18 cellular contexts compared by ENCODE assay signal in genomic region chr19:2145831-2146241, GRCh38. TPM values are rescaled to one million over a fixed set of nuclear protein-coding genes. Genes with fewer than 3 reads are reported as not detected.
DNase-seq lines count a peak whose midpoint lies in the region; ATAC-seq and TF ChIP-seq lines count a peak whose summit lies in the region.
"Had no signal": no experiment of that assay in that cellular context is flagged by ENCODE, and none has a peak within 500 bp of the region (broad histone marks: within the 10 kb centered on the region; RNA-seq: fewer than 3 reads in every experiment).

No MANE protein-coding gene starts in this region.

- peaks cover 59% of the 10 kb centered on the region for H3K4me1 Mint-ChIP-seq in stimulated activated naive CD8-positive, alpha-beta T cell treated with anti-CD3 and anti-CD28 coated beads, Interleukin-15, Interleukin-2, amounts not matched to agents 100 ng/mL and 50 ng/mL, for 24 hours (ENCODE audit: low read depth)
- H3K4me1 Mint-ChIP-seq in activated CD8-positive, alpha-beta T cell treated with anti-CD3 and anti-CD28 coated beads for 36 hours (ENCODE audit: low read depth), result peaks cover 43% of the 10 kb centered on the region
- peaks cover 17% of the 10 kb centered on the region for H3K4me1 Mint-ChIP-seq in type B pancreatic cell (ENCODE audit: unreplicated experiment)

- DNase-seq in stimulated activated naive CD8-positive, alpha-beta T cell treated with anti-CD3 and anti-CD28 coated beads, Interleukin-15, Interleukin-2, amounts not matched to agents 100 U/mL and 50 U/mL, for 24 hours, result no peak
- peak; percentile 61 for DNase-seq in activated CD8-positive, alpha-beta T cell treated with anti-CD3 and anti-CD28 coated beads for 36 hours
- DNase-seq in left lobe of liver (ENCODE audit: low spot score), result no peak
- DNase-seq in type B pancreatic cell (ENCODE audit: extremely low spot score, unreplicated experiment), result no peak
- DNase-seq in NCI-H82 treated with DMSO at 0.1 percent for 48 hours (lab: John Stamatoyannopoulos, UW; ENCODE audit: unreplicated experiment), result no peak
- DNase-seq in SHP77 treated with DMSO at 0.1 percent for 48 hours (lab: John Stamatoyannopoulos, UW), result no peak
- DNase-seq: activated naive CD4-positive, alpha-beta T cell treated with anti-CD3 and anti-CD28 coated beads, Interleukin-2, amount 10 ng/mL, durations not matched to agents 7 days and 5 days; DMS 273 treated with DMSO at 0.1 percent for 48 hours; mammary epithelial cell; NCI-H1092; NCI-H2171 treated with DMSO at 0.1 percent for 48 hours; NK-92 treated with Interleukin-12 subunit alpha and Interleukin-12 subunit beta, amount 100 ng/mL, for 24 hours; right lobe of liver; SHP77; stimulated activated CD4-positive, alpha-beta T cell treated with anti-CD3 and anti-CD28 coated beads, Interleukin-4, amount 100 ng/mL, for 1 hour had no signal

- POLR2A ChIA-PET in activated CD8-positive, alpha-beta T cell treated with anti-CD3 and anti-CD28 coated beads for 36 hours (lab: Charles Lee), result interaction anchor here (0.8 to 1.2 kb wide), 3 partner anchors 9 to 93 kb away, joined by 3 to 5 read pairs (median 3); no protein-coding TSS in a partner anchor

- H3K4me3 Mint-ChIP-seq in stimulated activated naive CD8-positive, alpha-beta T cell treated with anti-CD3 and anti-CD28 coated beads, Interleukin-15, Interleukin-2, amounts not matched to agents 100 ng/mL and 50 ng/mL, for 24 hours, result no peak overlapping the region
- no peak overlapping the region for H3K4me3 Mint-ChIP-seq in activated CD8-positive, alpha-beta T cell treated with anti-CD3 and anti-CD28 coated beads for 36 hours
- H3K4me3 Mint-ChIP-seq in type B pancreatic cell, result peak overlapping the region; percentile 66
- H3K4me3 Mint-ChIP-seq: activated naive CD4-positive, alpha-beta T cell treated with anti-CD3 and anti-CD28 coated beads, Interleukin-2, amount 10 ng/mL, durations not matched to agents 7 days and 5 days; neural progenitor cell had no signal

- H3K27me3 Mint-ChIP-seq in stimulated activated naive CD8-positive, alpha-beta T cell treated with anti-CD3 and anti-CD28 coated beads, Interleukin-15, Interleukin-2, amounts not matched to agents 100 ng/mL and 50 ng/mL, for 24 hours, result no peaks in the 10 kb centered on the region
- H3K27me3 Mint-ChIP-seq in activated CD8-positive, alpha-beta T cell treated with anti-CD3 and anti-CD28 coated beads for 36 hours, result no peaks in the 10 kb centered on the region
- no peaks in the 10 kb centered on the region for H3K27me3 Mint-ChIP-seq in type B pancreatic cell
- H3K27me3 Mint-ChIP-seq: activated naive CD4-positive, alpha-beta T cell treated with anti-CD3 and anti-CD28 coated beads, Interleukin-2, amount 10 ng/mL, durations not matched to agents 7 days and 5 days had no signal

- no peak for TF ChIP-seq CTCF in activated CD8-positive, alpha-beta T cell treated with anti-CD3 and anti-CD28 coated beads for 36 hours (IDR thresholded peaks at IDR 0.05)
- no peak for TF ChIP-seq CTCF in type B pancreatic cell (conservative IDR thresholded peaks at IDR 0.05)

- no peak for ATAC-seq in stimulated activated naive CD8-positive, alpha-beta T cell treated with anti-CD3 and anti-CD28 coated beads, Interleukin-15, Interleukin-2, amounts not matched to agents 100 U/mL and 50 U/mL, for 24 hours
- ATAC-seq in activated CD8-positive, alpha-beta T cell treated with anti-CD3 and anti-CD28 coated beads for 36 hours, result peak; percentile 48
- ATAC-seq in left lobe of liver (peak; percentile 34), esophagus mucosa (no peak)

- peak overlapping the region; percentile 76 for H3K27ac Mint-ChIP-seq in stimulated activated naive CD8-positive, alpha-beta T cell treated with anti-CD3 and anti-CD28 coated beads, Interleukin-15, Interleukin-2, amounts not matched to agents 100 ng/mL and 50 ng/mL, for 24 hours
- peak overlapping the region; percentile 15 for H3K27ac Mint-ChIP-seq in activated CD8-positive, alpha-beta T cell treated with anti-CD3 and anti-CD28 coated beads for 36 hours
- peak overlapping the region; percentile 75 for H3K27ac Mint-ChIP-seq in type B pancreatic cell
- H3K27ac Mint-ChIP-seq: activated naive CD4-positive, alpha-beta T cell treated with anti-CD3 and anti-CD28 coated beads, Interleukin-2, amount 10 ng/mL, durations not matched to agents 7 days and 5 days; neural progenitor cell had no signal

- H3K36me3 Mint-ChIP-seq in stimulated activated naive CD8-positive, alpha-beta T cell treated with anti-CD3 and anti-CD28 coated beads, Interleukin-15, Interleukin-2, amounts not matched to agents 100 ng/mL and 50 ng/mL, for 24 hours (ENCODE audit: low read depth), result peaks cover 15% of the 10 kb centered on the region
- H3K36me3 Mint-ChIP-seq in activated CD8-positive, alpha-beta T cell treated with anti-CD3 and anti-CD28 coated beads for 36 hours (ENCODE audit: low read depth), result peaks cover 14% of the 10 kb centered on the region
- no peaks in the 10 kb centered on the region for H3K36me3 Mint-ChIP-seq in type B pancreatic cell

- intact Hi-C loops in activated CD8-positive, alpha-beta T cell treated with anti-CD3 and anti-CD28 coated beads for 36 hours (cut with micrococcal nuclease), result no loop called here

- H3K9me3 Mint-ChIP-seq in stimulated activated naive CD8-positive, alpha-beta T cell treated with anti-CD3 and anti-CD28 coated beads, Interleukin-15, Interleukin-2, amounts not matched to agents 100 ng/mL and 50 ng/mL, for 24 hours, result no peaks in the 10 kb centered on the region
- no peaks in the 10 kb centered on the region for H3K9me3 Mint-ChIP-seq in activated CD8-positive, alpha-beta T cell treated with anti-CD3 and anti-CD28 coated beads for 36 hours
- no peaks in the 10 kb centered on the region for H3K9me3 Mint-ChIP-seq in type B pancreatic cell
- H3K9me3 Mint-ChIP-seq: activated naive CD4-positive, alpha-beta T cell treated with anti-CD3 and anti-CD28 coated beads, Interleukin-2, amount 10 ng/mL, durations not matched to agents 7 days and 5 days; neural progenitor cell had no signal

- CTCF ChIA-PET in activated CD8-positive, alpha-beta T cell treated with anti-CD3 and anti-CD28 coated beads for 36 hours (lab: Charles Lee), result interaction anchor here (1.0 to 1.2 kb wide), 2 partner anchors 10 to 604 kb away, joined by 3 to 5 read pairs; no protein-coding TSS in a partner anchor

RNA-seq across cellular contexts. Expression of gene AP3D1, which starts 5.5 kb away (rescaled TPM):
- 10 to 100 TPM; 73.7 to 74.1 TPM for total RNA-seq in activated CD8-positive, alpha-beta T cell treated with anti-CD3 and anti-CD28 coated beads for 36 hours
- total RNA-seq in left lobe of liver (63.4 TPM), type B pancreatic cell (ENCODE audit: low replicate concordance) (127 and 139 TPM in 2 replicates), esophagus mucosa (84.2 TPM)

RNA-seq across cellular contexts. Expression of gene DOT1L, which starts 17.9 kb away (rescaled TPM):
- 10 to 100 TPM; 92.7 to 96.6 TPM for total RNA-seq in activated CD8-positive, alpha-beta T cell treated with anti-CD3 and anti-CD28 coated beads for 36 hours
- total RNA-seq in left lobe of liver (17.2 TPM), type B pancreatic cell (ENCODE audit: low replicate concordance) (68.8 and 76.3 TPM in 2 replicates), esophagus mucosa (20.8 TPM)

RNA-seq across cellular contexts. Expression of gene IZUMO4, which starts 49.1 kb away (rescaled TPM):
- 10 to 100 TPM; 22.6 to 23.0 TPM for total RNA-seq in activated CD8-positive, alpha-beta T cell treated with anti-CD3 and anti-CD28 coated beads for 36 hours
- total RNA-seq in left lobe of liver, result 5.2 TPM
- 4.9 and 7.4 TPM in 2 replicates for total RNA-seq in type B pancreatic cell (ENCODE audit: low replicate concordance)
- total RNA-seq in esophagus mucosa, result 4.7 TPM

RNA-seq across cellular contexts. Expression of gene MOB3A, which starts 49.7 kb away (rescaled TPM):
- total RNA-seq in activated CD8-positive, alpha-beta T cell treated with anti-CD3 and anti-CD28 coated beads for 36 hours, result 100 to 1,000 TPM; 175 to 185 TPM
- 11.2 TPM for total RNA-seq in left lobe of liver
- total RNA-seq in type B pancreatic cell (ENCODE audit: low replicate concordance), result 34.6 and 37.8 TPM in 2 replicates
- 28.1 TPM for total RNA-seq in esophagus mucosa

Comparison
In these comparisons a context has a peak if more than half of its experiments do, and no peak if none do; other contexts are left out.
1. H3K27ac Mint-ChIP-seq: peak in every context shown above with its lines; median percentile 76 in stimulated activated naive CD8-positive, alpha-beta T cell treated with anti-CD3 and anti-CD28 coated beads, Interleukin-15, Interleukin-2, amounts not matched to agents 100 ng/mL and 50 ng/mL, for 24 hours; 75 in type B pancreatic cell; 15 in activated CD8-positive, alpha-beta T cell treated with anti-CD3 and anti-CD28 coated beads for 36 hours.
2. ATAC-seq: peak in activated CD8-positive, alpha-beta T cell treated with anti-CD3 and anti-CD28 coated beads for 36 hours (single experiment) and left lobe of liver (single experiment); none in stimulated activated naive CD8-positive, alpha-beta T cell treated with anti-CD3 and anti-CD28 coated beads, Interleukin-15, Interleukin-2, amounts not matched to agents 100 U/mL and 50 U/mL, for 24 hours (single experiment) and esophagus mucosa (single experiment).